Comparison of ENCODE assay signal across 8 cellular contexts in genomic region chr14:39469094-39469710, GRCh38. TPM values are rescaled to one million over a fixed set of nuclear protein-coding genes. Genes with fewer than 3 reads are reported as not detected.
DNase-seq lines count a peak whose midpoint lies in the region; TF ChIP-seq lines count a peak whose summit lies in the region.

No MANE protein-coding gene starts in this region.

- H3K9me3 ChIP-seq in H9 (ENCODE audit: control insufficient read depth, low read depth, low read length) (no peaks in the 10 kb centered on the region), Loucy (ENCODE audit: insufficient read depth, low read depth, low read length) (no peaks in the 10 kb centered on the region)

- no peaks in the 10 kb centered on the region for H4K20me1 ChIP-seq in H9 (ENCODE audit: control insufficient read depth, insufficient read depth, insufficient read length)
- no peaks in the 10 kb centered on the region for H4K20me1 ChIP-seq in Loucy (ENCODE audit: insufficient read depth, low read length, poor library complexity, severe bottlenecking)

- H3K9me2 ChIP-seq in Loucy (replicated peaks; ENCODE audit: low read depth, low read length), result no peaks in the 10 kb centered on the region

- no peak overlapping the region for H3K27ac Mint-ChIP-seq in activated naive CD4-positive, alpha-beta T cell treated with anti-CD3 and anti-CD28 coated beads, Interleukin-2, amount 10 ng/mL, durations not matched to agents 7 days and 5 days
- H3K27ac Mint-ChIP-seq in H9 (peak overlapping the region in 1 of 3 experiments; percentile 76; a peak in 2 of 7 replicates), neural crest cell (ENCODE audit: unreplicated experiment) (peak overlapping the region; percentile 94)

- H2AFZ ChIP-seq in H9 (ENCODE audit: low read length) (no peak overlapping the region), Loucy (ENCODE audit: low read length) (no peak overlapping the region)

- H3K79me1 ChIP-seq in H9 (ENCODE audit: insufficient read depth, low read depth, low read length, poor library complexity, severe bottlenecking), result no peaks in the 10 kb centered on the region

- H4K8ac ChIP-seq in H9 (replicated peaks; ENCODE audit: insufficient read length, low read depth, low read length), result no peak overlapping the region

- H3K4me1 Mint-ChIP-seq in activated naive CD4-positive, alpha-beta T cell treated with anti-CD3 and anti-CD28 coated beads, Interleukin-2, amount 10 ng/mL, durations not matched to agents 7 days and 5 days, result no peaks in the 10 kb centered on the region
- H3K4me1 Mint-ChIP-seq in H9, result peaks cover 7 to 10% of the 10 kb centered on the region in 2 experiments; a peak in 3 of 4 replicates
- H3K4me1 Mint-ChIP-seq in neural crest cell, result peaks cover 15% of the 10 kb centered on the region

- no peaks in the 10 kb centered on the region for H3F3A ChIP-seq in Loucy (ENCODE audit: low read depth)

- no peak overlapping the region for H2AK5ac ChIP-seq in H9 (ENCODE audit: insufficient read length, low read length)

- peak; percentile 34 for DNase-seq in activated naive CD4-positive, alpha-beta T cell treated with anti-CD3 and anti-CD28 coated beads, Interleukin-2, amount 10 ng/mL, durations not matched to agents 7 days and 5 days
- no peak for DNase-seq in activated naive CD4-positive, alpha-beta T cell treated with Interleukin-2 at 50 U/mL for 16 hours
- DNase-seq in H9 (peak; percentile 70), neural crest cell (ENCODE audit: low read depth, low spot score) (peak; percentile 51), NCI-H345 treated with DMSO at 0.1 percent for 48 hours (lab: John Stamatoyannopoulos, UW; ENCODE audit: unreplicated experiment) (no peak), NCI-H526 (lab: John Stamatoyannopoulos, UW) (no peak)
- peak; percentile 10 for DNase-seq in activated naive CD8-positive, alpha-beta T cell treated with anti-CD3 and anti-CD28 coated beads, Interleukin-2, amount 50 U/mL, for 16 hours (ENCODE audit: low read depth, low spot score)

- no peaks in the 10 kb centered on the region for H3K23me2 ChIP-seq in H9 (ENCODE audit: insufficient read length, low read depth, low read length, poor library complexity, severe bottlenecking)

- H3K27me3 ChIP-seq in H9 (ENCODE audit: insufficient read depth, low read length), result no peaks in the 10 kb centered on the region
- H3K27me3 ChIP-seq in Loucy (ENCODE audit: insufficient read depth, low read length, poor library complexity, severe bottlenecking), result no peaks in the 10 kb centered on the region

- no peak overlapping the region for H2BK120ac ChIP-seq in H9 (ENCODE audit: low read depth, low read length, poor library complexity, severe bottlenecking)

- H3K4me3 ChIP-seq in Loucy (ENCODE audit: low read length, poor library complexity, severe bottlenecking), result no peak overlapping the region

- H2BK5ac ChIP-seq in H9 (ENCODE audit: insufficient read length, low read length), result no peak overlapping the region

- H4K91ac ChIP-seq in H9 (ENCODE audit: insufficient read length, low read depth, low read length), result no peak overlapping the region

- H3K27me3 Mint-ChIP-seq in activated naive CD4-positive, alpha-beta T cell treated with anti-CD3 and anti-CD28 coated beads, Interleukin-2, amount 10 ng/mL, durations not matched to agents 7 days and 5 days, result peaks cover 13% of the 10 kb centered on the region
- no peaks in the 10 kb centered on the region for H3K27me3 Mint-ChIP-seq in H9 (ENCODE audit: low read depth)
- no peaks in the 10 kb centered on the region for H3K27me3 Mint-ChIP-seq in neural crest cell (ENCODE audit: low read depth)

- no peak overlapping the region; the same call in 1 of the 2 replicates for H3K14ac ChIP-seq in H9 (ENCODE audit: insufficient read depth, low read length)

- H3K4me1 ChIP-seq in H9 (ENCODE audit: insufficient read depth, low read length), result no peaks in the 10 kb centered on the region
- H3K4me1 ChIP-seq in Loucy (ENCODE audit: insufficient read depth, low read length, poor library complexity, severe bottlenecking), result no peaks in the 10 kb centered on the region

- no peak overlapping the region for H3K18ac ChIP-seq in H9 (ENCODE audit: insufficient read length, low read depth, low read length)

- no peak overlapping the region for H3K4me2 ChIP-seq in H9 (ENCODE audit: insufficient read depth, insufficient read length, low read length)
- H3K4me2 ChIP-seq in Loucy (ENCODE audit: low read depth, low read length, poor library complexity, severe bottlenecking), result no peak overlapping the region

- H2BK12ac ChIP-seq in H9 (ENCODE audit: insufficient read length, low read depth, low read length), result no peak overlapping the region

- no CpG with 5 or more reads among the region's 5 CpGs for WGBS in H9 (ENCODE audit: extremely low coverage, insufficient read length, low lambda C conversion rate)

- H3K9ac ChIP-seq in H9 (ENCODE audit: extremely low read depth, insufficient read length, low read length) (no peak overlapping the region), Loucy (ENCODE audit: low read depth, low read length, poor library complexity, severe bottlenecking) (no peak overlapping the region)

- no peak overlapping the region for H3K4me3 Mint-ChIP-seq in activated naive CD4-positive, alpha-beta T cell treated with anti-CD3 and anti-CD28 coated beads, Interleukin-2, amount 10 ng/mL, durations not matched to agents 7 days and 5 days
- no peak overlapping the region for H3K4me3 Mint-ChIP-seq in H9
- no peak overlapping the region for H3K4me3 Mint-ChIP-seq in neural crest cell

- H3K36me3 Mint-ChIP-seq in activated naive CD4-positive, alpha-beta T cell treated with anti-CD3 and anti-CD28 coated beads, Interleukin-2, amount 10 ng/mL, durations not matched to agents 7 days and 5 days, result no peaks in the 10 kb centered on the region
- H3K36me3 Mint-ChIP-seq in H9 (ENCODE audit: insufficient read depth in 1 of 3, low read depth in 3 of 3) (peaks cover 0 to 5% (median 0%) of the 10 kb centered on the region in 3 experiments; a peak in 1 of 7 replicates), neural crest cell (ENCODE audit: low read depth) (no peaks in the 10 kb centered on the region)

- H3K36me3 ChIP-seq in Loucy (ENCODE audit: insufficient read depth, low read length), result no peaks in the 10 kb centered on the region

- H3K23ac ChIP-seq in H9 (ENCODE audit: insufficient read length, low read depth, low read length), result no peak overlapping the region

- no peak overlapping the region for H3K56ac ChIP-seq in H9 (ENCODE audit: insufficient read length, low read depth, low read length)

- H3K4ac ChIP-seq in H9 (ENCODE audit: low read depth, low read length), result no peak overlapping the region

- no peaks in the 10 kb centered on the region for H3K9me3 Mint-ChIP-seq in activated naive CD4-positive, alpha-beta T cell treated with anti-CD3 and anti-CD28 coated beads, Interleukin-2, amount 10 ng/mL, durations not matched to agents 7 days and 5 days
- H3K9me3 Mint-ChIP-seq in H9, result no peaks in the 10 kb centered on the region
- H3K9me3 Mint-ChIP-seq in neural crest cell, result no peaks in the 10 kb centered on the region

- H3K79me2 ChIP-seq in H9 (ENCODE audit: insufficient read depth, low read length), result no peaks in the 10 kb centered on the region
- no peaks in the 10 kb centered on the region for H3K79me2 ChIP-seq in Loucy (ENCODE audit: insufficient read depth, low read length)

- CTCF ChIA-PET in activated naive CD4-positive, alpha-beta T cell treated with anti-CD3 and anti-CD28 coated beads, Interleukin-2, amount 10 ng/mL, durations not matched to agents 7 days and 5 days (lab: Charles Lee), result interaction anchor here (1.1 to 2.9 kb wide), 5 partner anchors 17 to 238 kb away, joined by 3 to 14 read pairs (median 4); no protein-coding TSS in a partner anchor

- H4K5ac ChIP-seq in H9 (ENCODE audit: insufficient read length, low read depth, low read length), result no peak overlapping the region

- no peak overlapping the region for H2BK20ac ChIP-seq in H9 (ENCODE audit: low read depth, low read length, poor library complexity, severe bottlenecking)

- TF ChIP-seq CTCF in H9 (conservative IDR thresholded peaks at IDR 0.05) (peak; percentile 58; the same call in 2 of the 3 replicates), Loucy (conservative IDR thresholded peaks at IDR 0.05; ENCODE audit: low read length) (peak; percentile 47), neural crest cell (conservative IDR thresholded peaks at IDR 0.05) (peak; percentile 37)

- H3T11ph ChIP-seq in H9 (ENCODE audit: low read length), result no peak overlapping the region

- H2BK15ac ChIP-seq in H9 (ENCODE audit: low read depth, low read length), result no peak overlapping the region

- H3K27ac ChIP-seq in H9 (ENCODE audit: insufficient read length, low read depth, low read length), result no peak overlapping the region

RNA-seq across cellular contexts. Expression of gene FBXO33, which starts 37.0 kb away (rescaled TPM):
- total RNA-seq in H9 (2021), result 8.8 and 9.3 TPM in 2 replicates
- total RNA-seq in neural crest cell, result 8.6 and 8.9 TPM in 2 replicates

Comparison
In these comparisons a context has a peak if more than half of its experiments do, and no peak if none do; other contexts are left out.
1. DNase-seq: peak in activated naive CD4-positive, alpha-beta T cell treated with anti-CD3 and anti-CD28 coated beads, Interleukin-2, amount 10 ng/mL, durations not matched to agents 7 days and 5 days (single experiment), H9 (single experiment), activated naive CD8-positive, alpha-beta T cell treated with anti-CD3 and anti-CD28 coated beads, Interleukin-2, amount 50 U/mL, for 16 hours (single experiment) and neural crest cell (single experiment); none in activated naive CD4-positive, alpha-beta T cell treated with Interleukin-2 at 50 U/mL for 16 hours (single experiment), NCI-H345 treated with DMSO at 0.1 percent for 48 hours (single experiment) and NCI-H526 (0 of 2).
2. Peak in every context shown above with its lines, with median percentiles within 50 percentile points of each other: CTCF ChIP-seq.